In the genomic region with DNA sequence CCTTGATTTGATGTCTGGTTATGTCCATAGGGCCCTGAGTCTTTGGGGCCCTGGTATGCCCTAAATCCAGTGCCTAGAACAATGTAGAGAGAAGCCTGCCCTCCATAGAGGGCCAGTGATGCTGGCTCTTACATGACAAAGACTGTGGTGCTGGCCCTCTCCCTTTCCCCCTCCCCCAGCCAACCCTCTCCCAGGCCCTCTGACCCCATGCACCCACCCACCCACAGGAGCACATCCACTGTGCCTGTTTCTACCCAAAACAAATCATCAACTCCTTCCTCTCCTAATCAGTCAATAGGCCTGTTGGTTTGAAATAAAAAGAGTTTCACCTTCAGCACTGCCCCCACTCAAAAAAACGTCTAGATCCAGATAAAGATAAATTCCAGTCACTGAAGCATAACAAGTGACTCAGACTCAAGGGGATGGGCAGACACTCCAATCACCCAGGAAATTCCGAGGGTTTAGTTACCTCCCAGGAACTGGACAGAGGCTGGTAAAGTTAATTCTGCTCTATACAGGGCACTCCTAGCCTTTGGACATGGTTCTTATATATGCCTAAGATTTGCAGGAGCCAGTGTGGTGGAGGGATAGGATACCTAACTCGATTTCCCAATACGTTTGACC, we compare ENCODE assay signal across 11 cellular contexts.
A peak's percentile ranks its signal among the peaks of the same experiment; 100 is the strongest.
DNase-seq lines count a peak whose midpoint lies in the region; ATAC-seq, FAIRE-seq and TF ChIP-seq lines count a peak whose summit lies in the region.
"Had no signal": no experiment of that assay in that cellular context is flagged by ENCODE, and none has a peak within 500 bp of the region (broad histone marks: within the 10 kb centered on the region; RNA-seq: fewer than 3 reads in every experiment).

No MANE protein-coding gene starts in this region.

- no peak for ATAC-seq in HG02588 (IDR thresholded peaks at IDR 0.05; ENCODE audit: unreplicated experiment)
- ATAC-seq in GM19467 (IDR thresholded peaks at IDR 0.05; ENCODE audit: unreplicated experiment): no peak
- ATAC-seq: effector memory CD8-positive, alpha-beta T cell had no signal

- FAIRE-seq in bronchial epithelial cell (lab: Jason Lieb, UNC) (peak; percentile 7), small intestine (lab: Jason Lieb, UNC) (no peak)

- H3K4me1 ChIP-seq in small intestine (ENCODE audit: control insufficient read depth in 2 of 2, insufficient read depth in 1 of 2, low read depth in 1 of 2, low read length in 1 of 2) (no peaks in the 10 kb centered on the region), esophagus squamous epithelium (no peaks in the 10 kb centered on the region)

- TF ChIP-seq CTCF in AG10803 (conservative IDR thresholded peaks at IDR 0.05; ENCODE audit: low read length) (no peak), bronchial epithelial cell (IDR thresholded peaks at IDR 0.05; ENCODE audit: insufficient read depth, low read length, severe bottlenecking) (no peak), esophagus squamous epithelium (IDR thresholded peaks at IDR 0.05) (no peak)

- TF ChIP-seq POLR2A in esophagus squamous epithelium (IDR thresholded peaks at IDR 0.05): no peak

- intact Hi-C loops in esophagus squamous epithelium (cut with DNase I): no loop called here

- peak; percentile 70 for DNase-seq in AG10803 (ENCODE audit: low read depth)
- peak; percentile 59 for DNase-seq in LHCN-M2 (ENCODE audit: low read depth)
- peak; percentile 87 for DNase-seq in bronchial epithelial cell (ENCODE audit: low read depth)
- DNase-seq in left kidney (ENCODE audit: low read depth, low spot score): peak; percentile 71
- no peak for DNase-seq in small intestine
- no peak for DNase-seq in esophagus squamous epithelium (lab: John Stamatoyannopoulos, UW)
- DNase-seq: effector memory CD8-positive, alpha-beta T cell; H7; NCI-H2029 had no signal

- no peaks in the 10 kb centered on the region for H3K27me3 ChIP-seq in bronchial epithelial cell (ENCODE audit: control insufficient read depth, insufficient read depth, low read length)
- H3K27me3 ChIP-seq in small intestine (ENCODE audit: control insufficient read depth in 2 of 2, insufficient read depth in 2 of 2, low read length in 2 of 2): no peaks in the 10 kb centered on the region
- no peaks in the 10 kb centered on the region for H3K27me3 ChIP-seq in esophagus squamous epithelium

- H3K36me3 ChIP-seq in bronchial epithelial cell (ENCODE audit: control insufficient read depth, insufficient read depth, low read length): no peaks in the 10 kb centered on the region
- no peaks in the 10 kb centered on the region for H3K36me3 ChIP-seq in small intestine (ENCODE audit: control insufficient read depth in 2 of 2, insufficient read depth in 2 of 2, low read length in 2 of 2)
- no peaks in the 10 kb centered on the region for H3K36me3 ChIP-seq in esophagus squamous epithelium

- no peak overlapping the region for H3K4me3 ChIP-seq in AG10803 (ENCODE audit: low read length)
- no peak overlapping the region for H3K4me3 ChIP-seq in bronchial epithelial cell (ENCODE audit: low read depth, low read length)
- no peak overlapping the region for H3K4me3 ChIP-seq in small intestine (ENCODE audit: low read depth in 1 of 2, low read length in 2 of 2)
- no peak overlapping the region for H3K4me3 ChIP-seq in esophagus squamous epithelium

- no peak overlapping the region for H3K27ac ChIP-seq in small intestine (ENCODE audit: low read depth in 1 of 2, low read length in 1 of 2)
- H3K27ac ChIP-seq in esophagus squamous epithelium: no peak overlapping the region

- WGBS in small intestine, 3 donors: 56 to 67% (median 59%) methylated on average over 4 of the region's 4 CpGs
- WGBS in esophagus squamous epithelium, 2 donors: 58 to 59% methylated on average over 3 to 4 of the region's 4 CpGs

- H3K9me3 ChIP-seq in small intestine (ENCODE audit: control insufficient read depth, low read depth) (no peaks in the 10 kb centered on the region), esophagus squamous epithelium (no peaks in the 10 kb centered on the region)

Comparison
In these comparisons a context has a peak if more than half of its experiments do, and no peak if none do; other contexts are left out.
1. DNase-seq: peak in AG10803 (single experiment), LHCN-M2 (single experiment), bronchial epithelial cell (single experiment) and left kidney (single experiment); none in small intestine (single experiment) and esophagus squamous epithelium (single experiment).